Comparison of ENCODE assay signal across 8 cellular contexts in the genomic region with DNA sequence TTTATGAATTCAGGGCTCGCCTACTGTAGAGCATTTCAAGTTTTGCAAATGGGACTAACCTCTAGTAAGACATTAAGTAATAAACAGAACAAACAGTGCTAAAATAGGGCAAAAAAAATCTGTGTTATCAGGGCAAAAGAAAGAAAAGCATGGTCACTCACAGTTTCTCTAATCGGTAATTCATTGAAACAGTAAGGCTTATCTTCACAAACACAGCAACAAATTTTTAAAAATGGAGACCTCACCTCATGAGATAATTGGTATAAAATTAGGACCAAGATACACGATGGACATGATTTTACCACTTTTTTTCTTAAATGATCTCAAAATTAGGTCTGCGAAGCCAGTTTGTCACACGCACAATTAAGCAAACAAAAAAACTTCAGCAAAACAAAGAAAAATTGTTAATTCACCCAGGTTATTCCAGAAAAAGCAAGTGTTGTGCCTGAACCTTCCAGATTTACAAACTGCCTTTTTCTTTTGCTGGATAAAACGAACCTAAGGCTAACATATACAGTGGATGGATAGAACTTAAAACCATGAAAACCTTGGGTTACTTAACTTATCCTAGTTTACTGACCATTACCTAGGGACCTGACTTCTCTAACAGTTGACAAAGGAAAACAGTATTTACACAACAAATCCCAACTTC. TPM values are rescaled to one million over a fixed set of nuclear protein-coding genes. Genes with fewer than 3 reads are reported as not detected.
DNase-seq lines count a peak whose midpoint lies in the region; ATAC-seq, FAIRE-seq and TF ChIP-seq lines count a peak whose summit lies in the region.

No MANE protein-coding gene starts in this region.

- H3K27me3 ChIP-seq in NT2/D1 (ENCODE audit: insufficient read depth, insufficient read length): peaks cover 7% of the 10 kb centered on the region
- peaks cover 8% of the 10 kb centered on the region for H3K27me3 ChIP-seq in neural cell (ENCODE audit: insufficient read depth, low read depth, low read length)

- TF ChIP-seq RAD21 in neural cell (conservative IDR thresholded peaks at IDR 0.05): no peak

- no peak overlapping the region for H3K4me2 ChIP-seq in neural cell (ENCODE audit: low read length)

- no peak for TF ChIP-seq EP300 in neural cell (conservative IDR thresholded peaks at IDR 0.05; ENCODE audit: poor library complexity, severe bottlenecking)

- no peaks in the 10 kb centered on the region for H3K27me3 Mint-ChIP-seq in CD14-positive monocyte (ENCODE audit: low read depth in 3 of 3)
- H3K27me3 Mint-ChIP-seq in effector memory CD8-positive, alpha-beta T cell: no peaks in the 10 kb centered on the region

- H3K4me3 ChIP-seq in NT2/D1 (ENCODE audit: insufficient read length, low read depth) (peak overlapping the region; percentile 76), neural cell (ENCODE audit: low read length) (peak overlapping the region; percentile 90)

- peaks cover 2% of the 10 kb centered on the region for H3K4me1 ChIP-seq in NT2/D1 (ENCODE audit: insufficient read depth, insufficient read length)

- H4K20me1 ChIP-seq in neural cell (ENCODE audit: insufficient read depth): no peaks in the 10 kb centered on the region

- in situ Hi-C loops in ACHN (cut with HindIII; ENCODE audit: low pct_ligation_motif_present, low pct_unique_long_range_greater_than_20kb, low sequenced_read_pairs): no loop called here

- H3K4me1 Mint-ChIP-seq in CD14-positive monocyte: peaks cover 73% of the 10 kb centered on the region
- H3K4me1 Mint-ChIP-seq in effector memory CD8-positive, alpha-beta T cell (ENCODE audit: low read depth in 2 of 2): peaks cover 47 to 64% of the 10 kb centered on the region in 2 donors

- H3K9me2 ChIP-seq in neural cell (ENCODE audit: insufficient read depth, low read length): no peaks in the 10 kb centered on the region

- intact Hi-C loops in CD14-positive monocyte (cut with micrococcal nuclease): loop anchor here in 1 of 2 donors (5.0 kb wide), 1 partner anchor 104 kb away; a partner anchor contains a TSS

- H3K36me3 Mint-ChIP-seq in CD14-positive monocyte: peaks cover 11 to 20% of the 10 kb centered on the region in 2 donors
- H3K36me3 Mint-ChIP-seq in effector memory CD8-positive, alpha-beta T cell (ENCODE audit: insufficient read depth): peaks cover 20% of the 10 kb centered on the region

- DNase-seq in CD14-positive monocyte (ENCODE audit: low spot score) (no peak), NT2/D1 (ENCODE audit: low read depth, low spot score) (no peak), D721Med (ENCODE audit: insufficient read length, low spot score) (no peak), ACHN (no peak)
- DNase-seq in effector memory CD8-positive, alpha-beta T cell: no peak

- no peak for TF ChIP-seq CTCF in CD14-positive monocyte (IDR thresholded peaks at IDR 0.05)
- no peak for TF ChIP-seq CTCF in neural cell (IDR thresholded peaks at IDR 0.05; ENCODE audit: poor library complexity, severe bottlenecking)
- no peak for TF ChIP-seq CTCF in D721Med (IDR thresholded peaks at IDR 0.05; ENCODE audit: insufficient read depth, missing control alignments)

- peak overlapping the region; percentile 96 to 99 for H3K4me3 Mint-ChIP-seq in CD14-positive monocyte
- peak overlapping the region; percentile 94 to 98 for H3K4me3 Mint-ChIP-seq in effector memory CD8-positive, alpha-beta T cell

- H3K36me3 ChIP-seq in NT2/D1 (ENCODE audit: insufficient read depth, insufficient read length, low read length) (peaks cover 16% of the 10 kb centered on the region), neural cell (ENCODE audit: insufficient read depth, low read length) (no peaks in the 10 kb centered on the region)

- peak overlapping the region; percentile 84 for H3K9ac ChIP-seq in NT2/D1 (ENCODE audit: insufficient read length, low read depth)
- no peak overlapping the region for H3K9ac ChIP-seq in neural cell (ENCODE audit: low read length)

- no peaks in the 10 kb centered on the region for H3K9me3 Mint-ChIP-seq in CD14-positive monocyte
- H3K9me3 Mint-ChIP-seq in effector memory CD8-positive, alpha-beta T cell: no peaks in the 10 kb centered on the region

- peak overlapping the region; percentile 93 to 99 (median 95) for H3K27ac Mint-ChIP-seq in CD14-positive monocyte
- H3K27ac Mint-ChIP-seq in effector memory CD8-positive, alpha-beta T cell: peak overlapping the region; percentile 95 to 99

- no peaks in the 10 kb centered on the region for H3F3A ChIP-seq in neural cell (ENCODE audit: insufficient read depth, low read length, poor library complexity, severe bottlenecking)

- H3K9me3 ChIP-seq in NT2/D1 (ENCODE audit: insufficient read depth, low read length): no peaks in the 10 kb centered on the region
- no peaks in the 10 kb centered on the region for H3K9me3 ChIP-seq in neural cell (ENCODE audit: low read length)

- no peak overlapping the region for H3K27ac ChIP-seq in neural cell (ENCODE audit: low read length)

- no peak for ATAC-seq in effector memory CD8-positive, alpha-beta T cell (replicated peaks)
- ATAC-seq in HG02884 (IDR thresholded peaks at IDR 0.05; ENCODE audit: unreplicated experiment): no peak
- ATAC-seq in HG02981 (IDR thresholded peaks at IDR 0.05; ENCODE audit: unreplicated experiment): no peak

- peaks cover 31% of the 10 kb centered on the region for H3K79me2 ChIP-seq in neural cell (replicated peaks; ENCODE audit: insufficient read depth, low read length)

- no peak for FAIRE-seq in D721Med (lab: Jason Lieb, UNC)

- no peak overlapping the region for H2AFZ ChIP-seq in neural cell (ENCODE audit: low read depth, low read length)

TF ChIP-seq in neural cell, 6 proteins besides CTCF, POLR2A, EP300 and RAD21:
- TF ChIP-seq TAF1 (IDR thresholded peaks at IDR 0.05; ENCODE audit: low read depth) (no peak), POLR2AphosphoS5 (IDR thresholded peaks at IDR 0.05) (no peak), SMC3 (conservative IDR thresholded peaks at IDR 0.05; ENCODE audit: poor library complexity) (no peak), MXI1 (conservative IDR thresholded peaks at IDR 0.05; ENCODE audit: poor library complexity, severe bottlenecking) (no peak), EZH2 (IDR thresholded peaks at IDR 0.05; ENCODE audit: borderline replicate concordance, insufficient read depth, low read length, poor library complexity, severe bottlenecking) (no peak)
- TF ChIP-seq, protein P1, sequence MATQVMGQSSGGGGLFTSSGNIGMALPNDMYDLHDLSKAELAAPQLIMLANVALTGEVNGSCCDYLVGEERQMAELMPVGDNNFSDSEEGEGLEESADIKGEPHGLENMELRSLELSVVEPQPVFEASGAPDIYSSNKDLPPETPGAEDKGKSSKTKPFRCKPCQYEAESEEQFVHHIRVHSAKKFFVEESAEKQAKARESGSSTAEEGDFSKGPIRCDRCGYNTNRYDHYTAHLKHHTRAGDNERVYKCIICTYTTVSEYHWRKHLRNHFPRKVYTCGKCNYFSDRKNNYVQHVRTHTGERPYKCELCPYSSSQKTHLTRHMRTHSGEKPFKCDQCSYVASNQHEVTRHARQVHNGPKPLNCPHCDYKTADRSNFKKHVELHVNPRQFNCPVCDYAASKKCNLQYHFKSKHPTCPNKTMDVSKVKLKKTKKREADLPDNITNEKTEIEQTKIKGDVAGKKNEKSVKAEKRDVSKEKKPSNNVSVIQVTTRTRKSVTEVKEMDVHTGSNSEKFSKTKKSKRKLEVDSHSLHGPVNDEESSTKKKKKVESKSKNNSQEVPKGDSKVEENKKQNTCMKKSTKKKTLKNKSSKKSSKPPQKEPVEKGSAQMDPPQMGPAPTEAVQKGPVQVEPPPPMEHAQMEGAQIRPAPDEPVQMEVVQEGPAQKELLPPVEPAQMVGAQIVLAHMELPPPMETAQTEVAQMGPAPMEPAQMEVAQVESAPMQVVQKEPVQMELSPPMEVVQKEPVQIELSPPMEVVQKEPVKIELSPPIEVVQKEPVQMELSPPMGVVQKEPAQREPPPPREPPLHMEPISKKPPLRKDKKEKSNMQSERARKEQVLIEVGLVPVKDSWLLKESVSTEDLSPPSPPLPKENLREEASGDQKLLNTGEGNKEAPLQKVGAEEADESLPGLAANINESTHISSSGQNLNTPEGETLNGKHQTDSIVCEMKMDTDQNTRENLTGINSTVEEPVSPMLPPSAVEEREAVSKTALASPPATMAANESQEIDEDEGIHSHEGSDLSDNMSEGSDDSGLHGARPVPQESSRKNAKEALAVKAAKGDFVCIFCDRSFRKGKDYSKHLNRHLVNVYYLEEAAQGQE (IDR thresholded peaks at IDR 0.05; ENCODE audit: borderline replicate concordance): no peak

RNA-seq across cellular contexts. Expression of a gene that starts 1.4 kb away (rescaled TPM):
- 100 to 1,000 TPM; 263 to 368 TPM for polyA plus RNA-seq in CD14-positive monocyte
- 6.5 and 7.7 TPM in 2 replicates for polyA plus RNA-seq in neural cell
- 9.3 and 10.2 TPM in 2 replicates for polyA minus RNA-seq in neural cell

Comparison
In these comparisons a context has a peak if more than half of its experiments do, and no peak if none do; other contexts are left out.
1. RNA of a gene that starts 1.4 kb away (polyA plus RNA-seq): 263 to 368 TPM in CD14-positive monocyte; 6.5 to 7.7 TPM in neural cell; every median in the first group is over 10 times any median in the second.